ENCODE assay signal across 1 cellular context in genomic region chr4:6773616-6774540, GRCh38.
A peak's percentile ranks its signal among the peaks of the same experiment; 100 is the strongest.
TF ChIP-seq lines count a peak whose summit lies in the region.

No MANE protein-coding gene starts in this region.

TF ChIP-seq in liver, 16 proteins besides CTCF, POLR2A, EP300 and RAD21 (continued from another document):
- TF ChIP-seq ZBTB33 (IDR thresholded peaks at IDR 0.05) (peak; percentile 71), TAF1 (conservative IDR thresholded peaks at IDR 0.05) (no peak), HNF4A (conservative IDR thresholded peaks at IDR 0.05) (peak; percentile 80 to 88), SP1 (IDR thresholded peaks at IDR 0.05) (peak; percentile 76), FOXA1 (IDR thresholded peaks at IDR 0.05) (peak; percentile 30), RXRA (IDR thresholded peaks at IDR 0.05) (peak; percentile 78 to 95), FOXA2 (IDR thresholded peaks at IDR 0.05) (peak; percentile 60), YY1 (IDR thresholded peaks at IDR 0.05) (peak; percentile 92)
